ENCODE assay signal across 2 cellular contexts in the genomic region with DNA sequence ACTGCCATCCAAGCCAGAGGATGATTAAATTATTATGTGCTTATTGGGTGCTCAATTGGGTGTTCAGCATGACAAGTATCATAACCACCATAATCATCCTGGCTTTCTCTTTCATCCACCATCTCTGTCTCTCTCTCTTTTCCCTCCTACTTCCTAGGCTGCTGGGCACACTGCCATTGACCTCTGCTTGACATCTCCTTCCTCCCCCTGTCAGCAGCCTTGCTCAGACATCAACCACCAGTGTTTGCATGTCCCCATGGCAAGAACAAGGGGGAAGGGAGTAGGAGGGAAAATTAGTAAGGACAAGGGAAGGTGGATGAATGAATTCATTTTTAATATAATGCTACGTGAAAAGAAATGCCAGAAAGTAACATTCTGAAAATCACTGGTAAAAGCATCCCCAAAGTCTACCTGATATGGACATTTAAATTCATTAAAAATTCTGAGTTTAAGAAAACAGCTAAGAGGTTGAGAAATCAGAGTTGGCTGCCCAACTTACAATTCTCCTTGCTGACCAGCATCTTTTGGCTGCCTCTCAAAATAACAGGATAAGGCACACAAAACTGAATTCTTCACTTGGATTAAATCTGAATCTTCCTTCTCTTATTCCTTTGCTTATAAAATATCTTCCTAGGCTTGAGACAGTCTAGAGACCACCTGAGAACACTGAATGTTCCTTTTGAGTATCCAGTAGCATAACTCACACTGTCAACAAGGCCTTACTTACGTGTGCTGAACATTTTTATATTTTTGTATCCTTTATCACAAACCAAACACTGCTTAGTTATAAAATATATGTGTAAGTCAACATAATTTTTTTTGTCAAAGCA.
TF ChIP-seq lines count a peak whose summit lies in the region.

No MANE protein-coding gene starts in this region.

TF ChIP-seq in IMR-90, 13 proteins besides CTCF, POLR2A, EP300 and RAD21 (continued from another document):
- TF ChIP-seq RFX5 (IDR thresholded peaks at IDR 0.05; ENCODE audit: low read depth, low read length) (no peak), MAZ (IDR thresholded peaks at IDR 0.05; ENCODE audit: borderline replicate concordance, low read depth, low read length) (no peak), CEBPB (IDR thresholded peaks at IDR 0.05; ENCODE audit: low read depth, low read length) (no peak), NFE2L2 (IDR thresholded peaks at IDR 0.05; ENCODE audit: low read depth, low read length) (no peak), SMC3 (IDR thresholded peaks at IDR 0.05; ENCODE audit: low read depth, low read length) (no peak), USF2 (IDR thresholded peaks at IDR 0.05; ENCODE audit: low read depth, low read length) (no peak), FOS (IDR thresholded peaks at IDR 0.05; ENCODE audit: low read depth, low read length) (no peak), BHLHE40 (IDR thresholded peaks at IDR 0.05; ENCODE audit: low read depth, low read length) (no peak)
- TF ChIP-seq, protein P1, sequence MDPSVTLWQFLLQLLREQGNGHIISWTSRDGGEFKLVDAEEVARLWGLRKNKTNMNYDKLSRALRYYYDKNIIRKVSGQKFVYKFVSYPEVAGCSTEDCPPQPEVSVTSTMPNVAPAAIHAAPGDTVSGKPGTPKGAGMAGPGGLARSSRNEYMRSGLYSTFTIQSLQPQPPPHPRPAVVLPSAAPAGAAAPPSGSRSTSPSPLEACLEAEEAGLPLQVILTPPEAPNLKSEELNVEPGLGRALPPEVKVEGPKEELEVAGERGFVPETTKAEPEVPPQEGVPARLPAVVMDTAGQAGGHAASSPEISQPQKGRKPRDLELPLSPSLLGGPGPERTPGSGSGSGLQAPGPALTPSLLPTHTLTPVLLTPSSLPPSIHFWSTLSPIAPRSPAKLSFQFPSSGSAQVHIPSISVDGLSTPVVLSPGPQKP (IDR thresholded peaks at IDR 0.05; ENCODE audit: borderline replicate concordance, low read depth, low read length) = no peak

TF ChIP-seq in PFSK-1, 5 proteins besides CTCF, POLR2A, EP300 and RAD21 (continued from another document):
- TF ChIP-seq TAF1 (IDR thresholded peaks at IDR 0.05; ENCODE audit: borderline replicate concordance, insufficient read depth, low read length) (no peak), SIN3A (IDR thresholded peaks at IDR 0.05; ENCODE audit: borderline replicate concordance, insufficient read depth, low read length) (no peak), REST (IDR thresholded peaks at IDR 0.05; ENCODE audit: insufficient read depth in 1 of 2, low read depth in 2 of 2, low read length in 2 of 2) (no peak)
